Comparison of ENCODE assay signal across 8 cellular contexts in genomic region chr10:68330852-68331454, GRCh38. TPM values are rescaled to one million over a fixed set of nuclear protein-coding genes. Genes with fewer than 3 reads are reported as not detected.
DNase-seq lines count a peak whose midpoint lies in the region; ATAC-seq and TF ChIP-seq lines count a peak whose summit lies in the region.

No MANE protein-coding gene starts in this region.

- H3K4me3 ChIP-seq in MG63 = peak overlapping the region; percentile 93
- H3K4me3 ChIP-seq in foreskin fibroblast (ENCODE audit: low read depth in 1 of 2, low read length in 2 of 2) = peak overlapping the region; percentile 86 to 93
- peak overlapping the region; percentile 88 for H3K4me3 ChIP-seq in ovary

- peaks cover 18% of the 10 kb centered on the region for H3K36me3 Mint-ChIP-seq in activated T-cell treated with anti-CD3 and anti-CD28 coated beads, Interleukin-2, amount 50 U/mL, for 4 hours (ENCODE audit: insufficient read depth)

- TF ChIP-seq EP300 in ovary (IDR thresholded peaks at IDR 0.05) = no peak

- H3K9me3 ChIP-seq in MG63 (no peaks in the 10 kb centered on the region), ovary (no peaks in the 10 kb centered on the region)

- H3K4me1 Mint-ChIP-seq in activated T-cell treated with anti-CD3 and anti-CD28 coated beads, Interleukin-2, amount 50 U/mL, for 4 hours (ENCODE audit: low read depth) = peaks cover 43% of the 10 kb centered on the region

- peaks cover 9% of the 10 kb centered on the region for H3K4me1 ChIP-seq in ovary (ENCODE audit: insufficient read depth)

- H3K36me3 ChIP-seq in MG63 = peaks cover 36% of the 10 kb centered on the region
- H3K36me3 ChIP-seq in ovary = no peaks in the 10 kb centered on the region

- H3K9me3 Mint-ChIP-seq in activated T-cell treated with anti-CD3 and anti-CD28 coated beads, Interleukin-2, amount 50 U/mL, for 4 hours = no peaks in the 10 kb centered on the region

- WGBS in ovary, 3 donors = 6 to 19% (median 13%) methylated on average over 29 of the region's 29 CpGs

- peak overlapping the region; percentile 100 for H3K4me3 Mint-ChIP-seq in activated T-cell treated with anti-CD3 and anti-CD28 coated beads, Interleukin-2, amount 50 U/mL, for 4 hours

- H3K27me3 Mint-ChIP-seq in activated T-cell treated with anti-CD3 and anti-CD28 coated beads, Interleukin-2, amount 50 U/mL, for 4 hours (ENCODE audit: low read depth) = no peaks in the 10 kb centered on the region

- H3K27me3 ChIP-seq in MG63 (no peaks in the 10 kb centered on the region), ovary (no peaks in the 10 kb centered on the region)

- no peak for ATAC-seq in activated T-cell treated with anti-CD3 and anti-CD28 coated beads, Interleukin-2, amount 50 U/mL, for 4 hours

- TF ChIP-seq CTCF in foreskin fibroblast (IDR thresholded peaks at IDR 0.05; ENCODE audit: low read depth, low read length) (no peak), ovary (IDR thresholded peaks at IDR 0.05) (no peak)

- intact Hi-C loops in ovary (cut with DNase I) = loop anchor here in 2 of 4 donors (10.0 kb wide), 3 partner anchors 116 to 486 kb away; partner anchors contain the start of gene CCAR1 (in 1 of the 2)

- no peak for TF ChIP-seq POLR2A in ovary (IDR thresholded peaks at IDR 0.05)

- DNase-seq in C1 segment of cervical spinal cord (lab: John Stamatoyannopoulos, UW) (peak in 12 of 14 donors; percentile 25 to 77 (median 65)), MG63 (peak; percentile 17), foreskin fibroblast (peak in 1 of 2 donors; percentile 56), ovary (peak; percentile 46 to 63 (median 60)), SK-N-DZ (ENCODE audit: low spot score) (no peak), COR-L47 (lab: John Stamatoyannopoulos, UW) (no peak)
- peak; percentile 19 for DNase-seq in activated T-cell treated with anti-CD3 and anti-CD28 coated beads, Interleukin-2, amount 50 U/mL, for 4 hours
- no peak for DNase-seq in effector CD8-positive, alpha-beta T cell (lab: John Stamatoyannopoulos, UW)

- H3K27ac ChIP-seq in ovary = peak overlapping the region; percentile 92 to 94

RNA-seq across cellular contexts. Expression of gene HNRNPH3, which starts 0.9 kb away (rescaled TPM):
- total RNA-seq in MG63 (2014; rRNA removed; shearing (Covaris generic); ENCODE audit: low replicate concordance) = 29.8 and 50.1 TPM in 2 replicates
- 100 to 1,000 TPM; 198 to 215 (median 208) TPM for total RNA-seq in activated T-cell treated with anti-CD3 and anti-CD28 coated beads, Interleukin-2, amount 50 U/mL, for 4 hours
- total RNA-seq in ovary = 100 to 1,000 TPM in 5 of 7 donors, 10 to 100 TPM in 2; 38.9 to 173 (median 114) TPM
- polyA plus RNA-seq in ovary = 100 to 1,000 TPM; 173 to 337 TPM
- polyA plus RNA-seq in SK-N-DZ (2014; cell fraction: cytosol; rRNA removed) = 24.9 and 30.9 TPM in 2 replicates
- polyA plus RNA-seq in SK-N-DZ (2014; cell fraction: nucleus; rRNA removed) = 31.9 and 155 TPM in 2 replicates

RNA-seq across cellular contexts. Expression of gene PBLD, which starts 1.8 kb away (rescaled TPM):
- 2.5 and 3.4 TPM in 2 replicates for total RNA-seq in MG63 (2014; rRNA removed; shearing (Covaris generic); ENCODE audit: low replicate concordance)
- 1 to 10 TPM in 1 of 3 donors, under 1 TPM in 2; 0.18 to 1.1 (median 0.37) TPM for total RNA-seq in activated T-cell treated with anti-CD3 and anti-CD28 coated beads, Interleukin-2, amount 50 U/mL, for 4 hours
- total RNA-seq in ovary = 1 to 10 TPM; 2.5 to 7.5 (median 3.0) TPM
- 1 to 10 TPM; 3.7 to 7.8 TPM for polyA plus RNA-seq in ovary
- polyA plus RNA-seq in SK-N-DZ (2014; cell fraction: cytosol; rRNA removed) = 5.1 and 5.2 TPM in 2 replicates
- 4.8 and 5.1 TPM in 2 replicates for polyA plus RNA-seq in SK-N-DZ (2014; cell fraction: nucleus; rRNA removed)

Comparison
In these comparisons a context has a peak if more than half of its experiments do, and no peak if none do; other contexts are left out.
1. DNase-seq: peak in C1 segment of cervical spinal cord (12 of 14), MG63 (single experiment), activated T-cell treated with anti-CD3 and anti-CD28 coated beads, Interleukin-2, amount 50 U/mL, for 4 hours (single experiment) and ovary (5 of 5); none in effector CD8-positive, alpha-beta T cell (single experiment), SK-N-DZ (single experiment) and COR-L47 (single experiment).
2. Peak in every context shown above with its lines, with median percentiles within 50 percentile points of each other: H3K4me3 ChIP-seq.